Comparison of ENCODE assay signal across 10 cellular contexts in genomic region chr13:40026174-40026585, GRCh38.
DNase-seq lines count a peak whose midpoint lies in the region; ATAC-seq, FAIRE-seq and TF ChIP-seq lines count a peak whose summit lies in the region.
"Had no signal": no experiment of that assay in that cellular context is flagged by ENCODE, and none has a peak within 500 bp of the region (broad histone marks: within the 10 kb centered on the region; RNA-seq: fewer than 3 reads in every experiment).

No MANE protein-coding gene starts in this region.

- no peak for TF ChIP-seq CTCF in GM13977 (IDR thresholded peaks at IDR 0.05; ENCODE audit: extremely low read depth, insufficient read depth, missing control alignments)
- no peak for TF ChIP-seq CTCF in foreskin keratinocyte (conservative IDR thresholded peaks at IDR 0.05)
- TF ChIP-seq CTCF in kidney (IDR thresholded peaks at IDR 0.05; ENCODE audit: borderline replicate concordance, extremely low read depth, insufficient read depth) = no peak

- peak overlapping the region; percentile 59 for H3K4me3 Mint-ChIP-seq in T-helper 2 cell treated with Interferon-gamma antibody and Interleukin-4, amounts not matched to agents 5 μg/mL and 100 μg/mL, for 36 hours

- in situ Hi-C loops in GM13977 (cut with MboI; ENCODE audit: low pct_unique_long_range_greater_than_20kb, low sequenced_read_pairs, unreplicated experiment) = no loop called here

- peak; percentile 53 for DNase-seq in GM13977 (ENCODE audit: low spot score)
- peak; percentile 86 for DNase-seq in T-helper 2 cell treated with Interferon-gamma antibody and Interleukin-4, amounts not matched to agents 5 μg/mL and 100 μg/mL, for 36 hours (ENCODE audit: low spot score)
- no peak for DNase-seq in foreskin keratinocyte
- DNase-seq in NCI-H128 (lab: John Stamatoyannopoulos, UW; ENCODE audit: unreplicated experiment) = no peak
- DNase-seq in NCI-H69 (lab: John Stamatoyannopoulos, UW) = no peak
- DNase-seq in kidney = no peak
- no peak for DNase-seq in posterior cingulate gyrus
- DNase-seq: EL had no signal

- ATAC-seq in HG02678 (IDR thresholded peaks at IDR 0.05; ENCODE audit: unreplicated experiment) (peak; percentile 90), foreskin keratinocyte (no peak)

- FAIRE-seq in kidney (lab: Jason Lieb, UNC) = no peak

- H3K27me3 Mint-ChIP-seq in T-helper 2 cell treated with Interferon-gamma antibody and Interleukin-4, amounts not matched to agents 5 μg/mL and 100 μg/mL, for 36 hours (ENCODE audit: low read depth) = peaks cover 28% of the 10 kb centered on the region

- H3K9me3 ChIP-seq in kidney (ENCODE audit: control insufficient read depth in 1 of 2, low read length in 2 of 2) = peaks cover 3 to 7% of the 10 kb centered on the region in 2 donors
- H3K9me3 ChIP-seq: neutrophil had no signal

- no peak overlapping the region for H3K4me3 ChIP-seq in kidney (ENCODE audit: low read length in 2 of 2)

- no peaks in the 10 kb centered on the region for H3K36me3 Mint-ChIP-seq in T-helper 2 cell treated with Interferon-gamma antibody and Interleukin-4, amounts not matched to agents 5 μg/mL and 100 μg/mL, for 36 hours (ENCODE audit: low read depth)

- H3K9ac ChIP-seq in kidney (ENCODE audit: low read length in 2 of 2) = no peak overlapping the region

- no peaks in the 10 kb centered on the region for H3K9me3 Mint-ChIP-seq in T-helper 2 cell treated with Interferon-gamma antibody and Interleukin-4, amounts not matched to agents 5 μg/mL and 100 μg/mL, for 36 hours

- no peaks in the 10 kb centered on the region for H3K36me3 ChIP-seq in kidney (ENCODE audit: control insufficient read depth in 1 of 2, insufficient read depth in 2 of 2, low read length in 2 of 2)
- H3K36me3 ChIP-seq: neutrophil had no signal

- no peak overlapping the region for H3K27ac Mint-ChIP-seq in T-helper 2 cell treated with Interferon-gamma antibody and Interleukin-4, amounts not matched to agents 5 μg/mL and 100 μg/mL, for 36 hours

- H3K4me1 Mint-ChIP-seq in T-helper 2 cell treated with Interferon-gamma antibody and Interleukin-4, amounts not matched to agents 5 μg/mL and 100 μg/mL, for 36 hours (ENCODE audit: low read depth) = peaks cover 24% of the 10 kb centered on the region

- peak overlapping the region; percentile 42 for H3K27ac ChIP-seq in foreskin keratinocyte
- H3K27ac ChIP-seq in kidney (ENCODE audit: low read depth in 2 of 2, low read length in 2 of 2) = no peak overlapping the region
- H3K27ac ChIP-seq: neutrophil had no signal

- H3K4me1 ChIP-seq in foreskin keratinocyte (peaks cover 7% of the 10 kb centered on the region), kidney (ENCODE audit: control insufficient read depth in 1 of 2, insufficient read depth in 1 of 2, low read depth in 1 of 2, low read length in 2 of 2) (no peaks in the 10 kb centered on the region)

- intact Hi-C loops in kidney (cut with DNase I) = no loop called here
- intact Hi-C loops in posterior cingulate gyrus (cut with DNase I) = no loop called here

- no peaks in the 10 kb centered on the region for H3K27me3 ChIP-seq in foreskin keratinocyte
- H3K27me3 ChIP-seq: neutrophil had no signal

Comparison
In these comparisons a context has a peak if more than half of its experiments do, and no peak if none do; other contexts are left out.
1. DNase-seq: peak in GM13977 (single experiment) and T-helper 2 cell treated with Interferon-gamma antibody and Interleukin-4, amounts not matched to agents 5 μg/mL and 100 μg/mL, for 36 hours (single experiment); none in foreskin keratinocyte (0 of 2), NCI-H128 (single experiment), NCI-H69 (single experiment), kidney (single experiment) and posterior cingulate gyrus (0 of 10).